ENCODE assay signal across 9 cellular contexts in genomic region chr7:107501593-107501992, GRCh38. TPM values are rescaled to one million over a fixed set of nuclear protein-coding genes. Genes with fewer than 3 reads are reported as not detected.
DNase-seq lines count a peak whose midpoint lies in the region; TF ChIP-seq lines count a peak whose summit lies in the region.
"Had no signal": no experiment of that assay in that cellular context is flagged by ENCODE, and none has a peak within 500 bp of the region (broad histone marks: within the 10 kb centered on the region; RNA-seq: fewer than 3 reads in every experiment).

No MANE protein-coding gene starts in this region.

- intact Hi-C loops in colonic mucosa (cut with DNase I), result no loop called here

- H3K9ac ChIP-seq in colonic mucosa (ENCODE audit: low read depth in 2 of 2, low read length in 2 of 2), result no peak overlapping the region

- no peak overlapping the region for H3K27ac ChIP-seq in colonic mucosa

- DNase-seq in AG10803 (ENCODE audit: low read depth) (peak; percentile 29), GM10266 (ENCODE audit: extremely low spot score) (peak; percentile 14), NOMO-1 treated with DMSO at 0.1 percent for 48 hours (lab: John Stamatoyannopoulos, UW; ENCODE audit: unreplicated experiment) (peak; percentile 7), colonic mucosa (peak; percentile 32), non-pigmented ciliary epithelial cell (ENCODE audit: low read depth) (peak; percentile 6), retina (no peak)
- no peak for DNase-seq in NK-92 treated with Interleukin-12 subunit alpha and Interleukin-12 subunit beta, amount 100 ng/mL, for 24 hours (lab: John Stamatoyannopoulos, UW)
- DNase-seq in effector CD8-positive, alpha-beta T cell (lab: John Stamatoyannopoulos, UW), result no peak

- H3K9me3 ChIP-seq in colonic mucosa, result no peaks in the 10 kb centered on the region

- no peaks in the 10 kb centered on the region for H3K27me3 ChIP-seq in colonic mucosa

- TF ChIP-seq CTCF in AG10803 (conservative IDR thresholded peaks at IDR 0.05; ENCODE audit: low read length), result peak; percentile 54
- peak; percentile 39 for TF ChIP-seq CTCF in GM10266 (IDR thresholded peaks at IDR 0.05; ENCODE audit: control insufficient read depth, insufficient read depth, low read depth, missing control alignments)
- peak; percentile 28 for TF ChIP-seq CTCF in colonic mucosa (IDR thresholded peaks at IDR 0.05)

- H3K36me3 ChIP-seq in colonic mucosa, result no peaks in the 10 kb centered on the region

- peaks cover 5% of the 10 kb centered on the region for H3K4me1 ChIP-seq in colonic mucosa

- H3K4me3 ChIP-seq in AG10803 (ENCODE audit: low read length) (no peak overlapping the region), colonic mucosa (no peak overlapping the region)

RNA-seq across cellular contexts. Expression of gene GPR22, which starts 31.7 kb away (rescaled TPM):
- under 1 TPM in 1 of 2 donors, not detected in 1; 0.13 TPM for total RNA-seq in colonic mucosa
- total RNA-seq: HT1080 had no signal

Comparison
In these comparisons a context has a peak if more than half of its experiments do, and no peak if none do; other contexts are left out.
1. DNase-seq: peak in AG10803 (single experiment), GM10266 (single experiment), NOMO-1 treated with DMSO at 0.1 percent for 48 hours (single experiment), colonic mucosa (single experiment) and non-pigmented ciliary epithelial cell (single experiment); none in NK-92 treated with Interleukin-12 subunit alpha and Interleukin-12 subunit beta, amount 100 ng/mL, for 24 hours (single experiment), effector CD8-positive, alpha-beta T cell (single experiment) and retina (single experiment).
2. Peak in every context shown above with its lines, with median percentiles within 50 percentile points of each other: CTCF ChIP-seq.